In genomic region chr5:170238456-170238855, GRCh38 we compare ENCODE assay signal across 22 cellular contexts. TPM values are rescaled to one million over a fixed set of nuclear protein-coding genes. Genes with fewer than 3 reads are reported as not detected.
DNase-seq lines count a peak whose midpoint lies in the region; ATAC-seq, FAIRE-seq and TF ChIP-seq lines count a peak whose summit lies in the region.
"Had no signal": no experiment of that assay in that cellular context is flagged by ENCODE, and none has a peak within 500 bp of the region (broad histone marks: within the 10 kb centered on the region; RNA-seq: fewer than 3 reads in every experiment).

No MANE protein-coding gene starts in this region.

- peak overlapping the region; percentile 6 for H3K4me2 ChIP-seq in neural progenitor cell

- no peaks in the 10 kb centered on the region for H3K4me1 ChIP-seq in CD8-positive, alpha-beta T cell (ENCODE audit: insufficient read depth, low read length)
- no peaks in the 10 kb centered on the region for H3K4me1 ChIP-seq in esophagus squamous epithelium
- peaks cover 19% of the 10 kb centered on the region for H3K4me1 ChIP-seq in neural progenitor cell
- no peaks in the 10 kb centered on the region for H3K4me1 ChIP-seq in small intestine (ENCODE audit: control insufficient read depth in 2 of 2, insufficient read depth in 1 of 2, low read depth in 1 of 2, low read length in 1 of 2)

- H2AFZ ChIP-seq in neural progenitor cell (replicated peaks), result peak overlapping the region; percentile 72

- no peak for DNase-seq in CD8-positive, alpha-beta T cell
- DNase-seq in T-cell (no peak), esophagus squamous epithelium (lab: John Stamatoyannopoulos, UW) (no peak), neural progenitor cell (ENCODE audit: low spot score) (no peak), small intestine (no peak), NCI-H2081 treated with DMSO at 0.1 percent for 48 hours (lab: John Stamatoyannopoulos, UW) (no peak)
- DNase-seq in activated CD8-positive, alpha-beta memory T cell treated with anti-CD3 and anti-CD28 coated beads, Interleukin-2, amount 10 ng/mL, durations not matched to agents 7 days and 5 days, result no peak
- DNase-seq: ACHN, AML-193, DMS53, IMR-90, Karpas-422, NCI-H1105, NCI-H187, NCI-H345, NCI-H526, SHP77 had no signal

- no peaks in the 10 kb centered on the region for H3K27me3 Mint-ChIP-seq in CD8-positive, alpha-beta T cell (ENCODE audit: low read depth)
- no peaks in the 10 kb centered on the region for H3K27me3 Mint-ChIP-seq in T-cell
- H3K27me3 Mint-ChIP-seq in neural progenitor cell (ENCODE audit: insufficient read depth, low read depth), result no peaks in the 10 kb centered on the region
- H3K27me3 Mint-ChIP-seq in activated CD8-positive, alpha-beta memory T cell treated with anti-CD3 and anti-CD28 coated beads, Interleukin-2, amount 10 ng/mL, durations not matched to agents 7 days and 5 days, result no peaks in the 10 kb centered on the region

- TF ChIP-seq POLR2A in esophagus squamous epithelium (IDR thresholded peaks at IDR 0.05), result no peak

- ATAC-seq in CD8-positive, alpha-beta T cell, result no peak
- ATAC-seq in T-cell (replicated peaks in 1 of 4) (no peak), GM18519 (IDR thresholded peaks at IDR 0.05; ENCODE audit: low FRiP score, unreplicated experiment) (no peak)
- no peak for ATAC-seq in activated CD8-positive, alpha-beta memory T cell treated with anti-CD3 and anti-CD28 coated beads, Interleukin-2, amount 10 ng/mL, durations not matched to agents 7 days and 5 days

- no peaks in the 10 kb centered on the region for H3F3A ChIP-seq in neural progenitor cell (ENCODE audit: low read depth)

- CTCF ChIA-PET in CD8-positive, alpha-beta T cell (lab: Charles Lee), result interaction anchor here (0.8 to 6.3 kb wide), 4 partner anchors 13 to 100 kb away, joined by 3 to 50 read pairs (median 6); no protein-coding TSS in a partner anchor
- CTCF ChIA-PET in T-cell (lab: Charles Lee), result interaction anchor here (1.0 to 1.4 kb wide), 3 partner anchors 13 to 100 kb away, joined by 3 to 7 read pairs (median 4); no protein-coding TSS in a partner anchor
- CTCF ChIA-PET in activated CD8-positive, alpha-beta memory T cell treated with anti-CD3 and anti-CD28 coated beads, Interleukin-2, amount 10 ng/mL, durations not matched to agents 7 days and 5 days (lab: Charles Lee), result interaction anchor here (1.2 to 6.1 kb wide), 4 partner anchors 8 to 101 kb away, joined by 4 to 47 read pairs (median 4); no protein-coding TSS in a partner anchor

- peak overlapping the region; percentile 7 for H3K27ac Mint-ChIP-seq in CD8-positive, alpha-beta T cell
- peak overlapping the region; percentile 40 to 55 for H3K27ac Mint-ChIP-seq in T-cell
- no peak overlapping the region for H3K27ac Mint-ChIP-seq in neural progenitor cell
- H3K27ac Mint-ChIP-seq in activated CD8-positive, alpha-beta memory T cell treated with anti-CD3 and anti-CD28 coated beads, Interleukin-2, amount 10 ng/mL, durations not matched to agents 7 days and 5 days, result no peak overlapping the region
- H3K27ac Mint-ChIP-seq: CD14-positive monocyte had no signal

- no peaks in the 10 kb centered on the region for H3K9me3 Mint-ChIP-seq in CD8-positive, alpha-beta T cell
- no peaks in the 10 kb centered on the region for H3K9me3 Mint-ChIP-seq in T-cell
- no peaks in the 10 kb centered on the region for H3K9me3 Mint-ChIP-seq in neural progenitor cell
- H3K9me3 Mint-ChIP-seq in activated CD8-positive, alpha-beta memory T cell treated with anti-CD3 and anti-CD28 coated beads, Interleukin-2, amount 10 ng/mL, durations not matched to agents 7 days and 5 days (ENCODE audit: low read depth), result no peaks in the 10 kb centered on the region

- no peaks in the 10 kb centered on the region for H3K36me3 Mint-ChIP-seq in CD8-positive, alpha-beta T cell
- H3K36me3 Mint-ChIP-seq in T-cell (no peaks in the 10 kb centered on the region), neural progenitor cell (no peaks in the 10 kb centered on the region)
- H3K36me3 Mint-ChIP-seq in activated CD8-positive, alpha-beta memory T cell treated with anti-CD3 and anti-CD28 coated beads, Interleukin-2, amount 10 ng/mL, durations not matched to agents 7 days and 5 days, result peaks cover 19% of the 10 kb centered on the region

- H3K79me2 ChIP-seq in neural progenitor cell (ENCODE audit: low read depth), result no peaks in the 10 kb centered on the region

- H3K27me3 ChIP-seq in CD8-positive, alpha-beta T cell (ENCODE audit: insufficient read depth, low read length), result no peaks in the 10 kb centered on the region
- H3K27me3 ChIP-seq in esophagus squamous epithelium (no peaks in the 10 kb centered on the region), neural progenitor cell (no peaks in the 10 kb centered on the region), small intestine (ENCODE audit: control insufficient read depth in 2 of 2, insufficient read depth in 2 of 2, low read length in 2 of 2) (no peaks in the 10 kb centered on the region)

- no peak overlapping the region for H3K27ac ChIP-seq in CD8-positive, alpha-beta T cell (ENCODE audit: low read depth, low read length)
- peak overlapping the region; percentile 48 to 70 (median 64) for H3K27ac ChIP-seq in esophagus squamous epithelium
- no peak overlapping the region for H3K27ac ChIP-seq in neural progenitor cell
- H3K27ac ChIP-seq in small intestine (ENCODE audit: low read depth in 1 of 2, low read length in 1 of 2), result no peak overlapping the region

- no peaks in the 10 kb centered on the region for H4K20me1 ChIP-seq in neural progenitor cell (ENCODE audit: low read depth)

- no peaks in the 10 kb centered on the region for H3K36me3 ChIP-seq in CD8-positive, alpha-beta T cell (ENCODE audit: insufficient read depth, low read length)
- H3K36me3 ChIP-seq in esophagus squamous epithelium, result no peaks in the 10 kb centered on the region
- H3K36me3 ChIP-seq in neural progenitor cell, result no peaks in the 10 kb centered on the region
- no peaks in the 10 kb centered on the region for H3K36me3 ChIP-seq in small intestine (ENCODE audit: control insufficient read depth in 2 of 2, insufficient read depth in 2 of 2, low read length in 2 of 2)

- no peak overlapping the region for H3K4me3 Mint-ChIP-seq in CD8-positive, alpha-beta T cell
- H3K4me3 Mint-ChIP-seq in T-cell, result no peak overlapping the region
- H3K4me3 Mint-ChIP-seq in neural progenitor cell, result no peak overlapping the region
- H3K4me3 Mint-ChIP-seq in activated CD8-positive, alpha-beta memory T cell treated with anti-CD3 and anti-CD28 coated beads, Interleukin-2, amount 10 ng/mL, durations not matched to agents 7 days and 5 days, result no peak overlapping the region
- H3K4me3 Mint-ChIP-seq: CD14-positive monocyte had no signal

- H3K4me3 ChIP-seq in CD8-positive, alpha-beta T cell (ENCODE audit: low read depth, low read length), result no peak overlapping the region
- H3K4me3 ChIP-seq in esophagus squamous epithelium, result no peak overlapping the region
- H3K4me3 ChIP-seq in neural progenitor cell, result no peak overlapping the region
- H3K4me3 ChIP-seq in small intestine (ENCODE audit: low read depth in 1 of 2, low read length in 2 of 2), result no peak overlapping the region

- no peaks in the 10 kb centered on the region for H3K9me3 ChIP-seq in CD8-positive, alpha-beta T cell (ENCODE audit: low read length)
- H3K9me3 ChIP-seq in esophagus squamous epithelium (no peaks in the 10 kb centered on the region), neural progenitor cell (ENCODE audit: low read depth) (no peaks in the 10 kb centered on the region), small intestine (ENCODE audit: control insufficient read depth, low read depth) (no peaks in the 10 kb centered on the region)

- intact Hi-C loops in CD8-positive, alpha-beta T cell (cut with DNase I, micrococcal nuclease), result no loop called here
- intact Hi-C loops in esophagus squamous epithelium (cut with DNase I), result no loop called here

- TF ChIP-seq CTCF in CD8-positive, alpha-beta T cell (IDR thresholded peaks at IDR 0.05), result no peak
- TF ChIP-seq CTCF in esophagus squamous epithelium (IDR thresholded peaks at IDR 0.05) (no peak), neural progenitor cell (IDR thresholded peaks at IDR 0.05) (no peak)

- no peak for FAIRE-seq in small intestine (lab: Jason Lieb, UNC)
- FAIRE-seq: RCC 7860 had no signal

- no peak overlapping the region for H3K9ac ChIP-seq in neural progenitor cell

- peaks cover 14% of the 10 kb centered on the region for H3K4me1 Mint-ChIP-seq in CD8-positive, alpha-beta T cell (ENCODE audit: low read depth)
- H3K4me1 Mint-ChIP-seq in T-cell, result peaks cover 3 to 26% (median 6%) of the 10 kb centered on the region in 3 donors
- peaks cover 6% of the 10 kb centered on the region for H3K4me1 Mint-ChIP-seq in neural progenitor cell
- H3K4me1 Mint-ChIP-seq in activated CD8-positive, alpha-beta memory T cell treated with anti-CD3 and anti-CD28 coated beads, Interleukin-2, amount 10 ng/mL, durations not matched to agents 7 days and 5 days, result no peaks in the 10 kb centered on the region
- H3K4me1 Mint-ChIP-seq: CD14-positive monocyte had no signal

- POLR2A ChIA-PET in CD8-positive, alpha-beta T cell (lab: Charles Lee), result interaction anchor here (1.0 to 1.4 kb wide), 2 partner anchors 8 to 28 kb away, joined by 3 to 5 read pairs; no protein-coding TSS in a partner anchor
- POLR2A ChIA-PET in T-cell (lab: Charles Lee), result interaction anchor here (0.6 to 1.0 kb wide), 5 partner anchors 31 to 178 kb away, joined by 3 to 6 read pairs (median 5); no protein-coding TSS in a partner anchor

RNA-seq across cellular contexts. Expression of gene C5orf58, which starts 5.7 kb away (rescaled TPM):
- total RNA-seq in CD8-positive, alpha-beta T cell, result not detected
- not detected for total RNA-seq in T-cell
- not detected for total RNA-seq in esophagus squamous epithelium
- not detected in 2 replicates for total RNA-seq in neural progenitor cell (ENCODE audit: low replicate concordance)
- not detected for polyA plus RNA-seq in small intestine
- not detected for total RNA-seq in activated CD8-positive, alpha-beta memory T cell treated with anti-CD3 and anti-CD28 coated beads, Interleukin-2, amount 10 ng/mL, durations not matched to agents 7 days and 5 days
- total RNA-seq: H4, HT-29, IMR-90 had no signal
- polyA plus RNA-seq: IMR-90 had no signal

RNA-seq across cellular contexts. Expression of gene LCP2, which starts 59.1 kb away (rescaled TPM):
- total RNA-seq in CD8-positive, alpha-beta T cell, result 100 to 1,000 TPM; 132 to 140 TPM
- total RNA-seq in T-cell (100 to 1,000 TPM; 355 to 394 (median 374) TPM), esophagus squamous epithelium (10 to 100 TPM in 3 of 4 donors, 1 to 10 TPM in 1; 3.9 to 17.9 (median 12.6) TPM), neural progenitor cell (ENCODE audit: low replicate concordance) (not detected in 2 replicates)
- polyA plus RNA-seq in small intestine, result 1 to 10 TPM; 2.9 to 9.2 (median 6.4) TPM
- total RNA-seq in activated CD8-positive, alpha-beta memory T cell treated with anti-CD3 and anti-CD28 coated beads, Interleukin-2, amount 10 ng/mL, durations not matched to agents 7 days and 5 days, result 100 to 1,000 TPM; 393 to 419 TPM
- total RNA-seq: HT-29, IMR-90 had no signal
- polyA plus RNA-seq: IMR-90 had no signal

Comparison
In these comparisons a context has a peak if more than half of its experiments do, and no peak if none do; other contexts are left out.
1. H3K27ac ChIP-seq: peak in esophagus squamous epithelium (4 of 4); none in CD8-positive, alpha-beta T cell (single experiment), neural progenitor cell (single experiment) and small intestine (0 of 2).
2. H3K27ac Mint-ChIP-seq: peak in CD8-positive, alpha-beta T cell (single experiment) and T-cell (2 of 2); none in neural progenitor cell (single experiment) and activated CD8-positive, alpha-beta memory T cell treated with anti-CD3 and anti-CD28 coated beads, Interleukin-2, amount 10 ng/mL, durations not matched to agents 7 days and 5 days (single experiment).
3. RNA of gene LCP2, which starts 59.1 kb away (total RNA-seq): 393 to 419 TPM in activated CD8-positive, alpha-beta memory T cell treated with anti-CD3 and anti-CD28 coated beads, Interleukin-2, amount 10 ng/mL, durations not matched to agents 7 days and 5 days, 355 to 394 TPM in T-cell and 132 to 140 TPM in CD8-positive, alpha-beta T cell; 3.9 to 17.9 TPM in esophagus squamous epithelium and not detected in neural progenitor cell; every median in the first group is over 4 times any median in the second.